11 cellular contexts compared by ENCODE assay signal in the genomic region with DNA sequence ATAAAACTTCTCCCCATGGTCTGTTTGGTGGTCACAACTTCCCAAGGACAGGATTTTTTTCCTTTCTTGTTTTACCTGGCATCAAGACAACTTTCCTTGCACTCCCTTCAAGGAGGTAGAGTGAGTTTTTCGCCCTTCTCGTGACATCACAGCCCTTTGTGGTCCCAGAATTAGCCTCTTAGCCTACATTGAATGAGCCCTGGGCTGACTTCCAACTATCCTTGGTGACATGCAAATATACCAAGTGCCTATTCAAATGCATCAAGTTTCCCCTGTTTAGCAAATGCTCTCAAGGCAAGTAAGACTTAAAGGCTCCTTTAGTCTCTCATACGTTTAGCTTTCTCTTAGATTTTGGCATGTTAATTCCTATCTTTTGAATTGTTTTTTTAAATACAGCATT. TPM values are rescaled to one million over a fixed set of nuclear protein-coding genes. Genes with fewer than 3 reads are reported as not detected.
DNase-seq lines count a peak whose midpoint lies in the region; ATAC-seq, FAIRE-seq and TF ChIP-seq lines count a peak whose summit lies in the region.
"Had no signal": no experiment of that assay in that cellular context is flagged by ENCODE, and none has a peak within 500 bp of the region (broad histone marks: within the 10 kb centered on the region; RNA-seq: fewer than 3 reads in every experiment).

No MANE protein-coding gene starts in this region.

- peak; percentile 70 for DNase-seq in NCI-H2029 treated with DMSO at 0.1 percent for 48 hours (lab: John Stamatoyannopoulos, UW)
- DNase-seq in medulla oblongata (ENCODE audit: extremely low spot score) = peak; percentile 44
- DNase-seq in small intestine = no peak
- no peak for DNase-seq in A673 (ENCODE audit: low spot score)
- DNase-seq in stimulated activated CD4-positive, alpha-beta T cell treated with anti-CD3 and anti-CD28 coated beads, Interleukin-15, amount 100 ng/mL, for 24 hours = no peak
- DNase-seq in NCI-H82 (lab: John Stamatoyannopoulos, UW) = no peak
- DNase-seq: activated naive CD4-positive, alpha-beta T cell treated with Interleukin-2 at 50 U/mL for 16 hours; kidney had no signal

- POLR2A ChIA-PET in HEK293 (lab: Yijun Ruan, JAX) (no interaction called here), A673 (lab: Charles Lee; ENCODE audit: low non-redundant PET) (no interaction called here)

- TF ChIP-seq CTCF in HEK293 (tag by site-specific recombination; IDR thresholded peaks at IDR 0.05) (no peak), A673 (conservative IDR thresholded peaks at IDR 0.05; ENCODE audit: low read depth, low read length) (no peak)

- no peaks in the 10 kb centered on the region for H3K27me3 ChIP-seq in small intestine (ENCODE audit: control insufficient read depth in 2 of 2, insufficient read depth in 2 of 2, low read length in 2 of 2)
- H3K27me3 ChIP-seq in A673 (replicated peaks; ENCODE audit: insufficient read depth, low read depth, low read length, poor library complexity) = peaks cover 89% of the 10 kb centered on the region

- CTCF ChIA-PET in HEK293 (lab: Yijun Ruan, JAX) (interaction anchor here (1.4 kb wide), 1 partner anchor 10 kb away, joined by 5 read pairs; no protein-coding TSS in a partner anchor), A673 (lab: Charles Lee) (no interaction called here)

- H3K4me3 ChIP-seq in HEK293 (ENCODE audit: low read depth, low read length) (no peak overlapping the region), small intestine (ENCODE audit: low read depth in 1 of 2, low read length in 2 of 2) (no peak overlapping the region), A673 (ENCODE audit: low read depth, low read length, poor library complexity, severe bottlenecking) (no peak overlapping the region)

- intact Hi-C loops in A673 (cut with micrococcal nuclease; ENCODE audit: unreplicated experiment) = no loop called here

- H3K9me3 ChIP-seq in HEK293 (ENCODE audit: control insufficient read depth, insufficient read depth, low read depth, low read length) (no peaks in the 10 kb centered on the region; the same call in 1 of the 2 replicates), small intestine (ENCODE audit: control insufficient read depth, low read depth) (no peaks in the 10 kb centered on the region), A673 (ENCODE audit: low read depth, low read length, poor library complexity, severe bottlenecking) (no peaks in the 10 kb centered on the region)

- BruUV-seq in A673 (replicated peaks; lab: Mats Ljungman, UMichigan) = no TSS peak

- H3K27ac ChIP-seq in HEK293 (ENCODE audit: extremely low read depth, low read depth, low read length) (peak overlapping the region; percentile 11; the same call in 1 of the 2 replicates), small intestine (ENCODE audit: low read depth in 1 of 2, low read length in 1 of 2) (no peak overlapping the region), A673 (ENCODE audit: low read depth, low read length, poor library complexity, severe bottlenecking) (no peak overlapping the region)
- H3K27ac ChIP-seq: HL-60 had no signal

- H3K36me3 ChIP-seq in HEK293 (ENCODE audit: control insufficient read depth in 2 of 2, insufficient read depth in 1 of 2, low read length in 2 of 2) (no peaks in the 10 kb centered on the region), small intestine (ENCODE audit: control insufficient read depth in 2 of 2, insufficient read depth in 2 of 2, low read length in 2 of 2) (no peaks in the 10 kb centered on the region), A673 (ENCODE audit: insufficient read depth, low read length, poor library complexity, severe bottlenecking) (no peaks in the 10 kb centered on the region)

- ATAC-seq in GM18861 (IDR thresholded peaks at IDR 0.05; ENCODE audit: unreplicated experiment) = peak; percentile 81

- FAIRE-seq in small intestine (lab: Jason Lieb, UNC) = no peak

- 30 to 48% (median 38%) methylated on average over 3 of the region's 3 CpGs for WGBS in small intestine, 3 donors

- H3K4me1 ChIP-seq in HEK293 (ENCODE audit: control insufficient read depth, insufficient read depth, low read length) (peaks cover 16% of the 10 kb centered on the region), small intestine (ENCODE audit: control insufficient read depth in 2 of 2, insufficient read depth in 1 of 2, low read depth in 1 of 2, low read length in 1 of 2) (peaks cover 0 to 3% of the 10 kb centered on the region in 2 donors), A673 (ENCODE audit: insufficient read depth, low read length, poor library complexity, severe bottlenecking) (no peaks in the 10 kb centered on the region)

TF ChIP-seq in HEK293, 187 proteins besides CTCF, POLR2A, EP300 and RAD21 (continues in another document):
- TF ChIP-seq, protein P1, sequence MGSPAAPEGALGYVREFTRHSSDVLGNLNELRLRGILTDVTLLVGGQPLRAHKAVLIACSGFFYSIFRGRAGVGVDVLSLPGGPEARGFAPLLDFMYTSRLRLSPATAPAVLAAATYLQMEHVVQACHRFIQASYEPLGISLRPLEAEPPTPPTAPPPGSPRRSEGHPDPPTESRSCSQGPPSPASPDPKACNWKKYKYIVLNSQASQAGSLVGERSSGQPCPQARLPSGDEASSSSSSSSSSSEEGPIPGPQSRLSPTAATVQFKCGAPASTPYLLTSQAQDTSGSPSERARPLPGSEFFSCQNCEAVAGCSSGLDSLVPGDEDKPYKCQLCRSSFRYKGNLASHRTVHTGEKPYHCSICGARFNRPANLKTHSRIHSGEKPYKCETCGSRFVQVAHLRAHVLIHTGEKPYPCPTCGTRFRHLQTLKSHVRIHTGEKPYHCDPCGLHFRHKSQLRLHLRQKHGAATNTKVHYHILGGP (tag by site-specific recombination; IDR thresholded peaks at IDR 0.05) = no peak
- TF ChIP-seq ZNF664 (tag by site-specific recombination; IDR thresholded peaks at IDR 0.05) (no peak), ZBTB21 (tag by site-specific recombination; IDR thresholded peaks at IDR 0.05) (peak; percentile 62), ZNF747 (tag by site-specific recombination; IDR thresholded peaks at IDR 0.05) (no peak), KLF10 (tag by site-specific recombination; IDR thresholded peaks at IDR 0.05) (no peak), ZBTB48 (tag by site-specific recombination; IDR thresholded peaks at IDR 0.05) (peak; percentile 97), ZNF629 (tag by site-specific recombination; IDR thresholded peaks at IDR 0.05) (peak; percentile 58), SP3 (tag by site-specific recombination; IDR thresholded peaks at IDR 0.05) (no peak), ZFHX2 (tag by site-specific recombination; conservative IDR thresholded peaks at IDR 0.05) (no peak), ZNF514 (tag by site-specific recombination; IDR thresholded peaks at IDR 0.05) (no peak), ZBTB8A (tag by site-specific recombination; IDR thresholded peaks at IDR 0.05) (peak; percentile 86), RBAK (tag by site-specific recombination; IDR thresholded peaks at IDR 0.05) (no peak), FEZF1 (tag by site-specific recombination; IDR thresholded peaks at IDR 0.05) (0 out of 2 replicates have a peak, but pooled peaks have one; percentile 4), ZNF692 (tag by site-specific recombination; IDR thresholded peaks at IDR 0.05) (0 out of 2 replicates have a peak, but pooled peaks have one; percentile 36), PRDM6 (tag by site-specific recombination; IDR thresholded peaks at IDR 0.05) (peak; percentile 95), ZNF366 (tag by site-specific recombination; conservative IDR thresholded peaks at IDR 0.05) (peak; percentile 18; the same call in 1 of the 2 replicates)
- TF ChIP-seq, protein P2, sequence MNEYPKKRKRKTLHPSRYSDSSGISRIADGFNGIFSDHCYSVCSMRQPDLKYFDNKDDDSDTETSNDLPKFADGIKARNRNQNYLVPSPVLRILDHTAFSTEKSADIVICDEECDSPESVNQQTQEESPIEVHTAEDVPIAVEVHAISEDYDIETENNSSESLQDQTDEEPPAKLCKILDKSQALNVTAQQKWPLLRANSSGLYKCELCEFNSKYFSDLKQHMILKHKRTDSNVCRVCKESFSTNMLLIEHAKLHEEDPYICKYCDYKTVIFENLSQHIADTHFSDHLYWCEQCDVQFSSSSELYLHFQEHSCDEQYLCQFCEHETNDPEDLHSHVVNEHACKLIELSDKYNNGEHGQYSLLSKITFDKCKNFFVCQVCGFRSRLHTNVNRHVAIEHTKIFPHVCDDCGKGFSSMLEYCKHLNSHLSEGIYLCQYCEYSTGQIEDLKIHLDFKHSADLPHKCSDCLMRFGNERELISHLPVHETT (tag by site-specific recombination; IDR thresholded peaks at IDR 0.05) = no peak

RNA-seq across cellular contexts. Expression of gene TC2N, which starts 36.6 kb away (rescaled TPM):
- 10 to 100 TPM; 12.4 to 25.8 (median 15.0) TPM for polyA plus RNA-seq in small intestine
- 0.45 and 0.59 TPM in 2 replicates for total RNA-seq in A673 (2021)

Comparison
In these comparisons a context has a peak if more than half of its experiments do, and no peak if none do; other contexts are left out.
1. DNase-seq: peak in NCI-H2029 treated with DMSO at 0.1 percent for 48 hours (single experiment) and medulla oblongata (single experiment); none in small intestine (single experiment), A673 (single experiment), stimulated activated CD4-positive, alpha-beta T cell treated with anti-CD3 and anti-CD28 coated beads, Interleukin-15, amount 100 ng/mL, for 24 hours (single experiment) and NCI-H82 (single experiment).